In genomic region chr5:149421834-149422233, GRCh38 we compare ENCODE assay signal across 15 cellular contexts. TPM values are rescaled to one million over a fixed set of nuclear protein-coding genes. Genes with fewer than 3 reads are reported as not detected.
DNase-seq lines count a peak whose midpoint lies in the region; ATAC-seq, FAIRE-seq and TF ChIP-seq lines count a peak whose summit lies in the region.
"Had no signal": no experiment of that assay in that cellular context is flagged by ENCODE, and none has a peak within 500 bp of the region (broad histone marks: within the 10 kb centered on the region; RNA-seq: fewer than 3 reads in every experiment).

No MANE protein-coding gene starts in this region.

- TF ChIP-seq CTCF in brain (conservative IDR thresholded peaks at IDR 0.05) (no peak), lung (IDR thresholded peaks at IDR 0.05; ENCODE audit: control extremely low read depth, extremely low read depth) (no peak), D721Med (IDR thresholded peaks at IDR 0.05; ENCODE audit: insufficient read depth, missing control alignments) (no peak)

- FAIRE-seq in D721Med (lab: Jason Lieb, UNC), result no peak
- FAIRE-seq: GM12878 had no signal

- no peaks in the 10 kb centered on the region for H3K9me3 Mint-ChIP-seq in brain
- H3K9me3 Mint-ChIP-seq: activated naive CD8-positive, alpha-beta T cell treated with anti-CD3 and anti-CD28 coated beads, Interleukin-2, amount 10 ng/mL, durations not matched to agents 7 days and 5 days had no signal

- H3K4me3 ChIP-seq in lung (no peak overlapping the region), subcutaneous abdominal adipose tissue (ENCODE audit: low read depth in 1 of 5, low read length in 5 of 5) (no peak overlapping the region)
- H3K4me3 ChIP-seq: GM12878 had no signal

- peaks cover 73% of the 10 kb centered on the region for H3K4me1 Mint-ChIP-seq in brain

- H3K9me3 ChIP-seq in lung (ENCODE audit: control insufficient read depth in 2 of 2, insufficient read depth in 1 of 2, low read length in 1 of 2), result no peaks in the 10 kb centered on the region
- no peaks in the 10 kb centered on the region for H3K9me3 ChIP-seq in subcutaneous abdominal adipose tissue (ENCODE audit: control insufficient read depth in 5 of 5, low read length in 5 of 5)

- no peak for ATAC-seq in lung (ENCODE audit: insufficient read depth, low FRiP score)

- DNase-seq in NCI-H82 (lab: John Stamatoyannopoulos, UW) (peak; percentile 57), NCI-H82 treated with DMSO at 0.1 percent for 48 hours (lab: John Stamatoyannopoulos, UW; ENCODE audit: unreplicated experiment) (no peak), lung (ENCODE audit: low spot score) (no peak), anterior cingulate cortex (lab: John Stamatoyannopoulos, UW) (no peak), DMS153 treated with DMSO at 0.1 percent for 48 hours (lab: John Stamatoyannopoulos, UW; ENCODE audit: unreplicated experiment) (no peak), D721Med (ENCODE audit: insufficient read length, low spot score) (no peak)
- DNase-seq: 8988T; activated CD8-positive, alpha-beta memory T cell treated with anti-CD3 and anti-CD28 coated beads for 24 hours; activated naive CD8-positive, alpha-beta T cell treated with anti-CD3 and anti-CD28 coated beads, Interleukin-2, amount 10 ng/mL, durations not matched to agents 7 days and 5 days; DMS153; Kasumi-1; T-helper 9 cell had no signal

- H3K27ac Mint-ChIP-seq in brain, result peak overlapping the region in 3 of 5 experiments; percentile 72 to 98 (median 78)
- H3K27ac Mint-ChIP-seq: activated naive CD8-positive, alpha-beta T cell treated with anti-CD3 and anti-CD28 coated beads, Interleukin-2, amount 10 ng/mL, durations not matched to agents 7 days and 5 days had no signal

- H3K36me3 ChIP-seq in lung (ENCODE audit: control insufficient read depth in 2 of 2, insufficient read depth in 2 of 2, low read length in 2 of 2) (no peaks in the 10 kb centered on the region), subcutaneous abdominal adipose tissue (ENCODE audit: control insufficient read depth in 5 of 5, insufficient read depth in 5 of 5, low read length in 5 of 5) (peaks cover 0 to 89% (median 59%) of the 10 kb centered on the region in 5 donors)

- whole genome bisulfite sequencing in lung, 2 donors, result 37 to 57% methylated on average over 5 of the region's 5 CpGs

- no peaks in the 10 kb centered on the region for H3K27me3 Mint-ChIP-seq in brain
- H3K27me3 Mint-ChIP-seq: activated naive CD8-positive, alpha-beta T cell treated with anti-CD3 and anti-CD28 coated beads, Interleukin-2, amount 10 ng/mL, durations not matched to agents 7 days and 5 days had no signal

- H3K4me1 ChIP-seq in lung (ENCODE audit: control insufficient read depth in 2 of 2, insufficient read depth in 2 of 2, low read length in 2 of 2) (peaks cover 8 to 23% of the 10 kb centered on the region in 2 donors), subcutaneous abdominal adipose tissue (ENCODE audit: control insufficient read depth in 5 of 5, insufficient read depth in 5 of 5, low read length in 5 of 5) (peaks cover 9 to 71% (median 60%) of the 10 kb centered on the region in 5 donors)

- peak overlapping the region in 2 of 5 experiments; percentile 15 to 23 for H3K4me3 Mint-ChIP-seq in brain
- H3K4me3 Mint-ChIP-seq: activated naive CD8-positive, alpha-beta T cell treated with anti-CD3 and anti-CD28 coated beads, Interleukin-2, amount 10 ng/mL, durations not matched to agents 7 days and 5 days had no signal

- no peaks in the 10 kb centered on the region for H3K36me3 Mint-ChIP-seq in brain
- H3K36me3 Mint-ChIP-seq: activated naive CD8-positive, alpha-beta T cell treated with anti-CD3 and anti-CD28 coated beads, Interleukin-2, amount 10 ng/mL, durations not matched to agents 7 days and 5 days had no signal

- H3K9ac ChIP-seq in subcutaneous abdominal adipose tissue (ENCODE audit: low read length in 5 of 5), result peak overlapping the region in 2 of 5 donors; percentile 66 to 69

- H3K27ac ChIP-seq in lung (ENCODE audit: low read depth in 1 of 2, low read length in 1 of 2) (peak overlapping the region; percentile 65 to 80), subcutaneous abdominal adipose tissue (ENCODE audit: low read depth, low read length) (peak overlapping the region; percentile 97)

- no peaks in the 10 kb centered on the region for H3K27me3 ChIP-seq in lung (ENCODE audit: control insufficient read depth, insufficient read depth)
- no peaks in the 10 kb centered on the region for H3K27me3 ChIP-seq in subcutaneous abdominal adipose tissue (ENCODE audit: control insufficient read depth in 5 of 5, insufficient read depth in 4 of 5, low read length in 5 of 5)

RNA-seq across cellular contexts. Expression of gene IL17B, which starts 42.7 kb away (rescaled TPM):
- polyA plus RNA-seq in brain (ENCODE audit: insufficient read depth, low read depth, low replicate concordance) (not detected), lung (under 1 TPM; 0.26 to 0.44 TPM)
- total RNA-seq in lung, result 1 to 10 TPM in 1 of 2 donors, under 1 TPM in 1; 0.34 to 1.3 TPM
- total RNA-seq: activated naive CD8-positive, alpha-beta T cell treated with anti-CD3 and anti-CD28 coated beads, Interleukin-2, amount 10 ng/mL, durations not matched to agents 7 days and 5 days; GM12878 had no signal
- polyA plus RNA-seq: GM12878 had no signal
